ENCODE assay signal across 9 cellular contexts in genomic region chr11:92941676-92942571, GRCh38. TPM values are rescaled to one million over a fixed set of nuclear protein-coding genes. Genes with fewer than 3 reads are reported as not detected.
DNase-seq lines count a peak whose midpoint lies in the region; ATAC-seq, FAIRE-seq and TF ChIP-seq lines count a peak whose summit lies in the region.
"Had no signal": no experiment of that assay in that cellular context is flagged by ENCODE, and none has a peak within 500 bp of the region (broad histone marks: within the 10 kb centered on the region; RNA-seq: fewer than 3 reads in every experiment).

No MANE protein-coding gene starts in this region.

- no peaks in the 10 kb centered on the region for H3K4me1 ChIP-seq in adrenal gland (replicated peaks in 1 of 2)

- FAIRE-seq in islet of Langerhans (lab: Jason Lieb, UNC): peak; percentile 97

- ATAC-seq in GM19467 (IDR thresholded peaks at IDR 0.05; ENCODE audit: unreplicated experiment): peak; percentile 67
- no peak for ATAC-seq in GM19463 (IDR thresholded peaks at IDR 0.05; ENCODE audit: unreplicated experiment)

- no peak for TF ChIP-seq POLR2A in adrenal gland (IDR thresholded peaks at IDR 0.05)

- no peak overlapping the region for H3K4me3 ChIP-seq in adrenal gland

- in situ Hi-C loops in KBM-7 (cut with MboI; ENCODE audit: low pct_unique_long_range_greater_than_20kb, low sequenced_read_pairs): no loop called here

- H3K9me3 ChIP-seq in adrenal gland (replicated peaks in 1 of 3): no peaks in the 10 kb centered on the region

- no peak overlapping the region for H3K4me3 Mint-ChIP-seq in type B pancreatic cell

- no peak overlapping the region for H3K27ac Mint-ChIP-seq in type B pancreatic cell

- intact Hi-C loops in adrenal gland (cut with DNase I): loop anchor here (5.0 to 10.0 kb wide), 2 partner anchors 285 to 713 kb away; no protein-coding TSS in a partner anchor

- peaks cover 4% of the 10 kb centered on the region for H3K9me3 Mint-ChIP-seq in type B pancreatic cell

- WGBS in adrenal gland, 4 donors: 25 to 29% (median 27%) methylated on average over 12 of the region's 12 CpGs

- H3K36me3 ChIP-seq in adrenal gland (replicated peaks in 1 of 2): no peaks in the 10 kb centered on the region

- H3K4me1 Mint-ChIP-seq in type B pancreatic cell (ENCODE audit: unreplicated experiment): peaks cover 5% of the 10 kb centered on the region

- H3K27me3 ChIP-seq in adrenal gland: no peaks in the 10 kb centered on the region

- TF ChIP-seq CTCF in adrenal gland (IDR thresholded peaks at IDR 0.05): peak; percentile 58 to 85 (median 74)
- peak; percentile 82 for TF ChIP-seq CTCF in type B pancreatic cell (conservative IDR thresholded peaks at IDR 0.05)

- H3K27me3 Mint-ChIP-seq in type B pancreatic cell: peaks cover 3% of the 10 kb centered on the region

- H3K36me3 Mint-ChIP-seq in type B pancreatic cell: no peaks in the 10 kb centered on the region

- DNase-seq in ELF-1 (ENCODE audit: low read depth, low spot score) (peak; percentile 9), KBM-7 (peak; percentile 39), adrenal gland (peak in 5 of 7 donors; percentile 13 to 42 (median 23)), type B pancreatic cell (ENCODE audit: extremely low spot score, unreplicated experiment) (no peak)
- DNase-seq in activated naive CD4-positive, alpha-beta T cell (lab: John Stamatoyannopoulos, UW): no peak

- H3K27ac ChIP-seq in adrenal gland: no peak overlapping the region

RNA-seq across cellular contexts. Expression of gene MTNR1B, which starts 27.5 kb away (rescaled TPM):
- not detected for total RNA-seq in adrenal gland
- not detected for polyA plus RNA-seq in adrenal gland
- 0.40 TPM in 1 of 2 replicates, not detected in the other for total RNA-seq in type B pancreatic cell (ENCODE audit: low replicate concordance)
- total RNA-seq: pulmonary artery endothelial cell had no signal

Comparison
In these comparisons a context has a peak if more than half of its experiments do, and no peak if none do; other contexts are left out.
1. DNase-seq: peak in ELF-1 (single experiment), KBM-7 (single experiment) and adrenal gland (5 of 7); none in type B pancreatic cell (single experiment) and activated naive CD4-positive, alpha-beta T cell (0 of 4).